8 cellular contexts compared by ENCODE assay signal in genomic region chr1:94025383-94026340, GRCh38.
DNase-seq lines count a peak whose midpoint lies in the region; ATAC-seq and TF ChIP-seq lines count a peak whose summit lies in the region.

No MANE protein-coding gene starts in this region.

- H3K27ac ChIP-seq in OCI-LY1 (ENCODE audit: low read depth, low read length, poor library complexity, severe bottlenecking): no peak overlapping the region

- no peak for ATAC-seq in HG03095 (IDR thresholded peaks at IDR 0.05; ENCODE audit: unreplicated experiment)
- no peak for ATAC-seq in activated CD8-positive, alpha-beta memory T cell treated with anti-CD3 and anti-CD28 coated beads, Interleukin-2, amount 10 ng/mL, durations not matched to agents 7 days and 5 days

- no peaks in the 10 kb centered on the region for H3K36me3 ChIP-seq in OCI-LY1 (ENCODE audit: insufficient read depth, low read length)

- no peak overlapping the region for H3K4me3 ChIP-seq in OCI-LY1 (ENCODE audit: low read depth, low read length, poor library complexity, severe bottlenecking)

- H2AFZ ChIP-seq in OCI-LY1 (ENCODE audit: low read length): no peak overlapping the region

- H3K4me1 ChIP-seq in OCI-LY1 (ENCODE audit: insufficient read depth, low read length, severe bottlenecking): no peaks in the 10 kb centered on the region

- CTCF ChIA-PET in activated CD8-positive, alpha-beta memory T cell treated with anti-CD3 and anti-CD28 coated beads, Interleukin-2, amount 10 ng/mL, durations not matched to agents 7 days and 5 days (lab: Charles Lee): interaction anchor here (0.7 to 3.9 kb wide), 9 partner anchors 9 to 392 kb away, joined by 3 to 62 read pairs (median 3); no protein-coding TSS in a partner anchor

- H3K9ac ChIP-seq in OCI-LY1 (ENCODE audit: low read length): no peak overlapping the region

- 0 out of 2 replicates have a peak, but pooled peaks cover 7% of the 10 kb centered on the region for H3K27me3 ChIP-seq in OCI-LY1 (ENCODE audit: insufficient read depth, low read length)

- H3K79me2 ChIP-seq in OCI-LY1 (ENCODE audit: insufficient read depth, low read length): no peaks in the 10 kb centered on the region

- H3K9me2 ChIP-seq in OCI-LY1 (ENCODE audit: low read depth, low read length): no peaks in the 10 kb centered on the region

- H3K27me3 Mint-ChIP-seq in activated CD8-positive, alpha-beta memory T cell treated with anti-CD3 and anti-CD28 coated beads, Interleukin-2, amount 10 ng/mL, durations not matched to agents 7 days and 5 days: peaks cover 8% of the 10 kb centered on the region

- DNase-seq in DMS53 treated with DMSO at 0.1 percent for 48 hours (lab: John Stamatoyannopoulos, UW; ENCODE audit: unreplicated experiment) (peak; percentile 79), HS-27A (ENCODE audit: low read depth) (peak; percentile 62), dedifferentiated amniotic fluid mesenchymal stem cell (ENCODE audit: extremely low spot score) (peak; percentile 89), medulla oblongata (ENCODE audit: extremely low spot score) (peak; percentile 58)
- DNase-seq in activated CD8-positive, alpha-beta memory T cell treated with anti-CD3 and anti-CD28 coated beads, Interleukin-2, amount 10 ng/mL, durations not matched to agents 7 days and 5 days: no peak
- no peak for DNase-seq in activated CD4-positive, alpha-beta T cell treated with anti-CD3 and anti-CD28 coated beads for 4 hours

- H3K36me3 Mint-ChIP-seq in activated CD8-positive, alpha-beta memory T cell treated with anti-CD3 and anti-CD28 coated beads, Interleukin-2, amount 10 ng/mL, durations not matched to agents 7 days and 5 days: no peaks in the 10 kb centered on the region

- no peaks in the 10 kb centered on the region for H3K4me1 Mint-ChIP-seq in activated CD8-positive, alpha-beta memory T cell treated with anti-CD3 and anti-CD28 coated beads, Interleukin-2, amount 10 ng/mL, durations not matched to agents 7 days and 5 days

- no peak overlapping the region for H3K4me2 ChIP-seq in OCI-LY1 (ENCODE audit: low read length)

- no peak overlapping the region for H3K27ac Mint-ChIP-seq in activated CD8-positive, alpha-beta memory T cell treated with anti-CD3 and anti-CD28 coated beads, Interleukin-2, amount 10 ng/mL, durations not matched to agents 7 days and 5 days

- no peak overlapping the region for H3K4me3 Mint-ChIP-seq in activated CD8-positive, alpha-beta memory T cell treated with anti-CD3 and anti-CD28 coated beads, Interleukin-2, amount 10 ng/mL, durations not matched to agents 7 days and 5 days

- TF ChIP-seq CTCF in OCI-LY1 (IDR thresholded peaks at IDR 0.05; ENCODE audit: low read length): peak; percentile 70

- no peaks in the 10 kb centered on the region for H3F3A ChIP-seq in OCI-LY1 (ENCODE audit: insufficient read depth, low read length)

- H4K20me1 ChIP-seq in OCI-LY1 (ENCODE audit: insufficient read depth, low read length): no peaks in the 10 kb centered on the region

- H3K9me3 ChIP-seq in OCI-LY1 (ENCODE audit: low read length): no peaks in the 10 kb centered on the region

- no peaks in the 10 kb centered on the region for H3K9me3 Mint-ChIP-seq in activated CD8-positive, alpha-beta memory T cell treated with anti-CD3 and anti-CD28 coated beads, Interleukin-2, amount 10 ng/mL, durations not matched to agents 7 days and 5 days (ENCODE audit: low read depth)

Comparison
In these comparisons a context has a peak if more than half of its experiments do, and no peak if none do; other contexts are left out.
1. DNase-seq: peak in DMS53 treated with DMSO at 0.1 percent for 48 hours (single experiment), HS-27A (single experiment), dedifferentiated amniotic fluid mesenchymal stem cell (single experiment) and medulla oblongata (single experiment); none in activated CD8-positive, alpha-beta memory T cell treated with anti-CD3 and anti-CD28 coated beads, Interleukin-2, amount 10 ng/mL, durations not matched to agents 7 days and 5 days (single experiment) and activated CD4-positive, alpha-beta T cell treated with anti-CD3 and anti-CD28 coated beads for 4 hours (0 of 2).